ENCODE assay signal across 8 cellular contexts in genomic region chr3:39180546-39181346, GRCh38. TPM values are rescaled to one million over a fixed set of nuclear protein-coding genes. Genes with fewer than 3 reads are reported as not detected.
DNase-seq lines count a peak whose midpoint lies in the region; ATAC-seq and TF ChIP-seq lines count a peak whose summit lies in the region.

No MANE protein-coding gene starts in this region.

- TF ChIP-seq CTCF in lower leg skin (IDR thresholded peaks at IDR 0.05): no peak

- no peak for TF ChIP-seq POLR2A in lower leg skin (IDR thresholded peaks at IDR 0.05)

- WGBS in lower leg skin, 2 donors: 2 to 4% methylated on average over 26 to 54 of the region's 64 CpGs

- no peak overlapping the region for H3K4me3 ChIP-seq in lower leg skin (ENCODE audit: low read depth, poor library complexity, severe bottlenecking)

- intact Hi-C loops in lower leg skin (cut with DNase I; ENCODE audit: low total_unique reads): no loop called here

- peak; percentile 95 for ATAC-seq in HG03432 (IDR thresholded peaks at IDR 0.05; ENCODE audit: unreplicated experiment)

- peak; percentile 95 for DNase-seq in AG20443 (ENCODE audit: low spot score)
- DNase-seq in GM19240 (ENCODE audit: insufficient read length, low spot score): peak; percentile 88
- peak; percentile 55 for DNase-seq in NCI-H524 treated with DMSO at 0.1 percent for 48 hours (lab: John Stamatoyannopoulos, UW)
- peak; percentile 84 for DNase-seq in activated CD4-positive, alpha-beta T cell treated with anti-CD3 and anti-CD28 coated beads, Interleukin-2, amount 50 U/mL, for 4 hours
- DNase-seq in dermis blood vessel endothelial cell: peak; percentile 85
- DNase-seq in lower leg skin (ENCODE audit: low spot score in 2 of 2): peak; percentile 87 to 98
- peak; percentile 85 for DNase-seq in stimulated activated CD4-positive, alpha-beta T cell treated with anti-CD3 and anti-CD28 coated beads, Interleukin-4, amount 100 ng/mL, for 24 hours

RNA-seq across cellular contexts. Expression of gene XIRP1, which starts 11.6 kb away (rescaled TPM):
- not detected in 2 replicates for total RNA-seq in dermis blood vessel endothelial cell
- total RNA-seq in lower leg skin: not detected

RNA-seq across cellular contexts. Expression of gene CSRNP1, which starts 27.4 kb away (rescaled TPM):
- total RNA-seq in dermis blood vessel endothelial cell (9.2 and 15.1 TPM in 2 replicates), lower leg skin (10 to 100 TPM; 63.7 to 97.1 (median 82.2) TPM)
